In genomic region chr4:141131738-141132688, GRCh38 we compare ENCODE assay signal across 1 cellular context.
TF ChIP-seq lines count a peak whose summit lies in the region.

No MANE protein-coding gene starts in this region.

TF ChIP-seq in WTC11, 78 proteins besides CTCF, POLR2A, EP300 and RAD21 (continued from another document):
- peak; percentile 24; the same call in 1 of the 2 replicates for TF ChIP-seq ARID4B (CRISPR knock-in tag; IDR thresholded peaks at IDR 0.05; ENCODE audit: borderline replicate concordance)
